Comparison of ENCODE assay signal across 8 cellular contexts in genomic region chr10:102646610-102647432, GRCh38. TPM values are rescaled to one million over a fixed set of nuclear protein-coding genes. Genes with fewer than 3 reads are reported as not detected.
DNase-seq lines count a peak whose midpoint lies in the region; ATAC-seq and TF ChIP-seq lines count a peak whose summit lies in the region.

No MANE protein-coding gene starts in this region.

- WGBS in liver: 45% methylated on average over 18 of the region's 18 CpGs

- H3K27ac Mint-ChIP-seq in central memory CD8-positive, alpha-beta T cell (ENCODE audit: low read depth): peak overlapping the region; percentile 96

- no peaks in the 10 kb centered on the region for H3K27me3 ChIP-seq in HAP-1 (ENCODE audit: low read depth)
- H3K27me3 ChIP-seq in liver (ENCODE audit: control insufficient read depth in 4 of 4, insufficient read depth in 4 of 4, low read length in 3 of 4): no peaks in the 10 kb centered on the region

- H3K36me3 ChIP-seq in HAP-1 (replicated peaks): peaks cover 12% of the 10 kb centered on the region
- peaks cover 0 to 3% (median 0%) of the 10 kb centered on the region in 4 donors for H3K36me3 ChIP-seq in liver (ENCODE audit: control insufficient read depth in 4 of 4, insufficient read depth in 3 of 4, low read depth in 1 of 4, low read length in 3 of 4)

- H3K4me3 ChIP-seq in HAP-1 (peak overlapping the region; percentile 62), liver (ENCODE audit: low read depth in 1 of 3, low read length in 3 of 3) (peak overlapping the region; percentile 78 to 93 (median 91))

- DNase-seq in HAP-1 (ENCODE audit: low spot score in 2 of 2): peak; percentile 44 to 74
- DNase-seq in T-helper 1 cell: peak in 3 of 5 donors; percentile 26 to 76 (median 28)
- peak in 1 of 2 donors; percentile 28 for DNase-seq in central memory CD8-positive, alpha-beta T cell (ENCODE audit: low spot score in 2 of 2)
- DNase-seq in stimulated activated CD8-positive, alpha-beta memory T cell treated with anti-CD3 and anti-CD28 coated beads, Interleukin-4, amount 100 ng/mL, for 48 hours: peak; percentile 70
- DNase-seq in NCI-H69 (lab: John Stamatoyannopoulos, UW): no peak

- TF ChIP-seq RAD21 in liver (IDR thresholded peaks at IDR 0.05): no peak

- H3K27me3 Mint-ChIP-seq in central memory CD8-positive, alpha-beta T cell: no peaks in the 10 kb centered on the region

- peak overlapping the region; percentile 97 for H3K4me3 Mint-ChIP-seq in central memory CD8-positive, alpha-beta T cell

- H3K9me3 Mint-ChIP-seq in central memory CD8-positive, alpha-beta T cell: no peaks in the 10 kb centered on the region

- H3K4me1 ChIP-seq in HAP-1: peaks cover 5% of the 10 kb centered on the region
- H3K4me1 ChIP-seq in liver (ENCODE audit: control insufficient read depth in 4 of 4, insufficient read depth in 4 of 4, low read length in 3 of 4): peaks cover 27 to 53% (median 46%) of the 10 kb centered on the region in 4 donors

- no peak for ATAC-seq in central memory CD8-positive, alpha-beta T cell (replicated peaks; ENCODE audit: extremely low read depth, poor library complexity, severe bottlenecking)
- ATAC-seq in GM21423 (IDR thresholded peaks at IDR 0.05; ENCODE audit: unreplicated experiment) (no peak), HG03039 (IDR thresholded peaks at IDR 0.05; ENCODE audit: unreplicated experiment) (no peak)

- no peaks in the 10 kb centered on the region for H3K9me3 ChIP-seq in HAP-1
- H3K9me3 ChIP-seq in liver (ENCODE audit: control insufficient read depth in 4 of 4, low read length in 3 of 4): no peaks in the 10 kb centered on the region

- H3K27ac ChIP-seq in liver (ENCODE audit: low read depth in 1 of 2, low read length in 2 of 2): peak overlapping the region; percentile 99

- peaks cover 73% of the 10 kb centered on the region for H3K4me1 Mint-ChIP-seq in central memory CD8-positive, alpha-beta T cell

- peak overlapping the region; percentile 92 to 99 for H3K9ac ChIP-seq in liver (ENCODE audit: low read depth in 1 of 2, low read length in 2 of 2)

- peaks cover 38% of the 10 kb centered on the region for H3K36me3 Mint-ChIP-seq in central memory CD8-positive, alpha-beta T cell (ENCODE audit: insufficient read depth)

- in situ Hi-C loops in HAP-1 (cut with MboI; ENCODE audit: low sequenced_read_pairs): no loop called here

- no peak for TF ChIP-seq CTCF in liver (IDR thresholded peaks at IDR 0.05; ENCODE audit: low read depth, low read length, missing input control)

TF ChIP-seq in liver, 16 proteins besides CTCF, POLR2A, EP300 and RAD21:
- no peak for TF ChIP-seq FOXA1 (IDR thresholded peaks at IDR 0.05)

RNA-seq across cellular contexts. Expression of gene TRIM8, which starts 2.5 kb away (rescaled TPM):
- total RNA-seq in liver: 10 to 100 TPM; 21.8 to 39.5 TPM
- polyA plus RNA-seq in liver: 10 to 100 TPM; 15.8 to 45.3 TPM
